In the genomic region with DNA sequence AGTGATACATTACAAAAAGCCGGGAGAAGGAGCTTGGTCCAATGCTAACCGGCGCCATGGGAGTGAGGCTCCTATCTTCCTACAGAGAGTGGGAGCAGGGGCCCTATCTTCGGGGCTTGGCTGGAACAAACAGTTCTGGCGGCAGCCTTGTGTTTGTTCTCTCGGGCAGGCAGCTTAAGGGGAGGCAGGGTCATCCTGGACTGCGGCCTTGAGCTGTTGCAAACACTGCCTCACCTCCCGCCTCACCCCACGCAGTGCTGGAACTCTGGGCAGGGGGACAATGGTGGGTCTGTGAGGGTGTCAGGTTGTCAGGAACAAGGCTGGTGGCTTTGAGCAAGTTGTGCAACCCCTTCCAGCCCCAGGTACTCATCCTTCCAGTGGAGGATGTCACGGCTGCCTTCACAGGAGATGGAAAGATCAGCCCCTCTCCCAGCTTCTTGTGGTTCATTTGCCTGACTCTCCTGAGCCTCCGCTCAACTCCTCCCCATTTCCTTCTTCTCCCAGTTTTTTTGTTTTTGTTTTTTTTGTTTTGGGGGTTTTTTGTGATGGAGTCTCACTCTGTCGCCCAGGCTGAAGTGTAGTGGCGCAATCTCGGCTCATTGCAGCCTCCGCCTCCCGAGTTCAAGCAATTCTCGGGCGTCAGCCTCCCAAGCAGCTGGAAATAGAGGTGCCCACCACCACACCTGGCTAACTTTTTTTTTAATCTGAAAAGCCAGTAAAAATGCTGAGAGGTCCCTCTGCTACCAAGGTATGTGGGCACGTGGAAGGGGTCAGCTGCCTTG, we compare ENCODE assay signal across 1 cellular context.
TF ChIP-seq lines count a peak whose summit lies in the region.

No MANE protein-coding gene starts in this region.

TF ChIP-seq in HepG2, 621 proteins besides CTCF, POLR2A, EP300 and RAD21 (continues in another document):
- TF ChIP-seq, protein P1, sequence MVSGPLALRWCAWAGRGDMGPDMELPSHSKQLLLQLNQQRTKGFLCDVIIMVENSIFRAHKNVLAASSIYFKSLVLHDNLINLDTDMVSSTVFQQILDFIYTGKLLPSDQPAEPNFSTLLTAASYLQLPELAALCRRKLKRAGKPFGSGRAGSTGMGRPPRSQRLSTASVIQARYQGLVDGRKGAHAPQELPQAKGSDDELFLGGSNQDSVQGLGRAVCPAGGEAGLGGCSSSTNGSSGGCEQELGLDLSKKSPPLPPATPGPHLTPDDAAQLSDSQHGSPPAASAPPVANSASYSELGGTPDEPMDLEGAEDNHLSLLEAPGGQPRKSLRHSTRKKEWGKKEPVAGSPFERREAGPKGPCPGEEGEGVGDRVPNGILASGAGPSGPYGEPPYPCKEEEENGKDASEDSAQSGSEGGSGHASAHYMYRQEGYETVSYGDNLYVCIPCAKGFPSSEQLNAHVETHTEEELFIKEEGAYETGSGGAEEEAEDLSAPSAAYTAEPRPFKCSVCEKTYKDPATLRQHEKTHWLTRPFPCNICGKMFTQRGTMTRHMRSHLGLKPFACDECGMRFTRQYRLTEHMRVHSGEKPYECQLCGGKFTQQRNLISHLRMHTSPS (CRISPR knock-in tag; IDR thresholded peaks at IDR 0.05; ENCODE audit: low read depth): peak; percentile 90
- TF ChIP-seq, protein P2, sequence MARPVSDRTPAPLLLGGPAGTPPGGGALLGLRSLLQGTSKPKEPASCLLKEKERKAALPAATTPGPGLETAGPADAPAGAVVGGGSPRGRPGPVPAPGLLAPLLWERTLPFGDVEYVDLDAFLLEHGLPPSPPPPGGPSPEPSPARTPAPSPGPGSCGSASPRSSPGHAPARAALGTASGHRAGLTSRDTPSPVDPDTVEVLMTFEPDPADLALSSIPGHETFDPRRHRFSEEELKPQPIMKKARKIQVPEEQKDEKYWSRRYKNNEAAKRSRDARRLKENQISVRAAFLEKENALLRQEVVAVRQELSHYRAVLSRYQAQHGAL (CRISPR knock-in tag; IDR thresholded peaks at IDR 0.05; ENCODE audit: not compliant biosample characterization): no peak
- no peak for TF ChIP-seq SCMH1 (CRISPR knock-in tag; IDR thresholded peaks at IDR 0.05; ENCODE audit: borderline replicate concordance)
- TF ChIP-seq, protein P3, sequence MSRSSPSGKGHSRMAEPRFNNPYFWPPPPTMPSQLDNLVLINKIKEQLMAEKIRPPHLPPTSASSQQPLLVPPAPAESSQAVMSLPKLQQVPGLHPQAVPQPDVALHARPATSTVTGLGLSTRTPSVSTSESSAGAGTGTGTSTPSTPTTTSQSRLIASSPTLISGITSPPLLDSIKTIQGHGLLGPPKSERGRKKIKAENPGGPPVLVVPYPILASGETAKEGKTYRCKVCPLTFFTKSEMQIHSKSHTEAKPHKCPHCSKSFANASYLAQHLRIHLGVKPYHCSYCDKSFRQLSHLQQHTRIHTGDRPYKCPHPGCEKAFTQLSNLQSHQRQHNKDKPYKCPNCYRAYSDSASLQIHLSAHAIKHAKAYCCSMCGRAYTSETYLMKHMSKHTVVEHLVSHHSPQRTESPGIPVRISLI (CRISPR knock-in tag; IDR thresholded peaks at IDR 0.05; ENCODE audit: borderline replicate concordance): peak; percentile 66
- TF ChIP-seq ZNF235 (CRISPR knock-in tag; IDR thresholded peaks at IDR 0.05; ENCODE audit: borderline replicate concordance): no peak
- TF ChIP-seq MTA1 (CRISPR knock-in tag; IDR thresholded peaks at IDR 0.05; ENCODE audit: borderline replicate concordance): peak; percentile 100
- TF ChIP-seq, protein P4, sequence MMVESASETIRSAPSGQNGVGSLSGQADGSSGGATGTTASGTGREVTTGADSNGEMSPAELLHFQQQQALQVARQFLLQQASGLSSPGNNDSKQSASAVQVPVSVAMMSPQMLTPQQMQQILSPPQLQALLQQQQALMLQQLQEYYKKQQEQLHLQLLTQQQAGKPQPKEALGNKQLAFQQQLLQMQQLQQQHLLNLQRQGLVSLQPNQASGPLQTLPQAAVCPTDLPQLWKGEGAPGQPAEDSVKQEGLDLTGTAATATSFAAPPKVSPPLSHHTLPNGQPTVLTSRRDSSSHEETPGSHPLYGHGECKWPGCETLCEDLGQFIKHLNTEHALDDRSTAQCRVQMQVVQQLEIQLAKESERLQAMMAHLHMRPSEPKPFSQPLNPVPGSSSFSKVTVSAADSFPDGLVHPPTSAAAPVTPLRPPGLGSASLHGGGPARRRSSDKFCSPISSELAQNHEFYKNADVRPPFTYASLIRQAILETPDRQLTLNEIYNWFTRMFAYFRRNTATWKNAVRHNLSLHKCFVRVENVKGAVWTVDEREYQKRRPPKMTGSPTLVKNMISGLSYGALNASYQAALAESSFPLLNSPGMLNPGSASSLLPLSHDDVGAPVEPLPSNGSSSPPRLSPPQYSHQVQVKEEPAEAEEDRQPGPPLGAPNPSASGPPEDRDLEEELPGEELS (CRISPR knock-in tag; IDR thresholded peaks at IDR 0.05): peak; percentile 94
- no peak for TF ChIP-seq RBM22 (optimal IDR thresholded peaks at IDR 0.05; ENCODE audit: low read length)
- peak; percentile 69; the same call in 1 of the 2 replicates for TF ChIP-seq ZNF878 (CRISPR knock-in tag; IDR thresholded peaks at IDR 0.05)
- no peak for TF ChIP-seq ZFAT (CRISPR knock-in tag; conservative IDR thresholded peaks at IDR 0.05)
- TF ChIP-seq IKZF4 (CRISPR knock-in tag; IDR thresholded peaks at IDR 0.05; ENCODE audit: borderline replicate concordance, low read depth, not compliant biosample characterization): no peak
- TF ChIP-seq FOXP1 (IDR thresholded peaks at IDR 0.05): no peak
- peak; percentile 84 for TF ChIP-seq FOXP1 (CRISPR knock-in tag; IDR thresholded peaks at IDR 0.05)
- TF ChIP-seq ZNF33A (CRISPR knock-in tag; IDR thresholded peaks at IDR 0.05; ENCODE audit: borderline replicate concordance): no peak
- no peak for TF ChIP-seq NFE2L2 (IDR thresholded peaks at IDR 0.05; ENCODE audit: low read length)
- TF ChIP-seq ZNF207 (IDR thresholded peaks at IDR 0.05; ENCODE audit: borderline replicate concordance): no peak
- TF ChIP-seq RFXANK (CRISPR knock-in tag; IDR thresholded peaks at IDR 0.05): peak; percentile 50; the same call in 1 of the 2 replicates
- TF ChIP-seq GATAD2A (CRISPR knock-in tag; IDR thresholded peaks at IDR 0.05): peak; percentile 99
- TF ChIP-seq ZNF558 (CRISPR knock-in tag; IDR thresholded peaks at IDR 0.05; ENCODE audit: borderline replicate concordance): no peak; the same call in 1 of the 2 replicates
- TF ChIP-seq EED (CRISPR knock-in tag; IDR thresholded peaks at IDR 0.05): no peak
- peak; percentile 69; the same call in 1 of the 2 replicates for TF ChIP-seq ADNP (CRISPR knock-in tag; IDR thresholded peaks at IDR 0.05)
- TF ChIP-seq ZNF121 (CRISPR knock-in tag; IDR thresholded peaks at IDR 0.05): no peak; the same call in 1 of the 2 replicates
- TF ChIP-seq HNF4A (CRISPR knock-in tag; IDR thresholded peaks at IDR 0.05): peak; percentile 92
- peak; percentile 81 for TF ChIP-seq U2AF1 (optimal IDR thresholded peaks at IDR 0.05; ENCODE audit: low read depth, low read length)
- TF ChIP-seq, protein P5, sequence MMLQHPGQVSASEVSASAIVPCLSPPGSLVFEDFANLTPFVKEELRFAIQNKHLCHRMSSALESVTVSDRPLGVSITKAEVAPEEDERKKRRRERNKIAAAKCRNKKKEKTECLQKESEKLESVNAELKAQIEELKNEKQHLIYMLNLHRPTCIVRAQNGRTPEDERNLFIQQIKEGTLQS (CRISPR knock-in tag; IDR thresholded peaks at IDR 0.05): peak; percentile 26; the same call in 1 of the 2 replicates
- TF ChIP-seq, protein P6, sequence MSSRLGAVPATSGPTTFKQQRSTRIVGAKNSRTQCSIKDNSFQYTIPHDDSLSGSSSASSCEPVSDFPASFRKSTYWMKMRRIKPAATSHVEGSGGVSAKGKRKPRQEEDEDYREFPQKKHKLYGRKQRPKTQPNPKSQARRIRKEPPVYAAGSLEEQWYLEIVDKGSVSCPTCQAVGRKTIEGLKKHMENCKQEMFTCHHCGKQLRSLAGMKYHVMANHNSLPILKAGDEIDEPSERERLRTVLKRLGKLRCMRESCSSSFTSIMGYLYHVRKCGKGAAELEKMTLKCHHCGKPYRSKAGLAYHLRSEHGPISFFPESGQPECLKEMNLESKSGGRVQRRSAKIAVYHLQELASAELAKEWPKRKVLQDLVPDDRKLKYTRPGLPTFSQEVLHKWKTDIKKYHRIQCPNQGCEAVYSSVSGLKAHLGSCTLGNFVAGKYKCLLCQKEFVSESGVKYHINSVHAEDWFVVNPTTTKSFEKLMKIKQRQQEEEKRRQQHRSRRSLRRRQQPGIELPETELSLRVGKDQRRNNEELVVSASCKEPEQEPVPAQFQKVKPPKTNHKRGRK (CRISPR knock-in tag; IDR thresholded peaks at IDR 0.05): 0 out of 2 replicates have a peak, but pooled peaks have one; percentile 63
- 0 out of 2 replicates have a peak, but pooled peaks have one; percentile 59 for TF ChIP-seq TP53 (CRISPR knock-in tag; conservative IDR thresholded peaks at IDR 0.05)
- TF ChIP-seq ZNF441 (CRISPR knock-in tag; IDR thresholded peaks at IDR 0.05; ENCODE audit: borderline replicate concordance): peak; percentile 38; the same call in 1 of the 2 replicates
- TF ChIP-seq, protein P7, sequence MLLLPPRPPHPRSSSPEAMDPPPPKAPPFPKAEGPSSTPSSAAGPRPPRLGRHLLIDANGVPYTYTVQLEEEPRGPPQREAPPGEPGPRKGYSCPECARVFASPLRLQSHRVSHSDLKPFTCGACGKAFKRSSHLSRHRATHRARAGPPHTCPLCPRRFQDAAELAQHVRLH (CRISPR knock-in tag; IDR thresholded peaks at IDR 0.05; ENCODE audit: borderline replicate concordance, low read depth): peak; percentile 92; the same call in 1 of the 2 replicates
- TF ChIP-seq ZSCAN25 (CRISPR knock-in tag; IDR thresholded peaks at IDR 0.05): peak; percentile 94
- TF ChIP-seq, protein P8, sequence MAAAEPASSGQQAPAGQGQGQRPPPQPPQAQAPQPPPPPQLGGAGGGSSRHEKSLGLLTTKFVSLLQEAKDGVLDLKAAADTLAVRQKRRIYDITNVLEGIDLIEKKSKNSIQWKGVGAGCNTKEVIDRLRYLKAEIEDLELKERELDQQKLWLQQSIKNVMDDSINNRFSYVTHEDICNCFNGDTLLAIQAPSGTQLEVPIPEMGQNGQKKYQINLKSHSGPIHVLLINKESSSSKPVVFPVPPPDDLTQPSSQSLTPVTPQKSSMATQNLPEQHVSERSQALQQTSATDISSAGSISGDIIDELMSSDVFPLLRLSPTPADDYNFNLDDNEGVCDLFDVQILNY (CRISPR knock-in tag; conservative IDR thresholded peaks at IDR 0.05): peak; percentile 77
- TF ChIP-seq, protein P9, sequence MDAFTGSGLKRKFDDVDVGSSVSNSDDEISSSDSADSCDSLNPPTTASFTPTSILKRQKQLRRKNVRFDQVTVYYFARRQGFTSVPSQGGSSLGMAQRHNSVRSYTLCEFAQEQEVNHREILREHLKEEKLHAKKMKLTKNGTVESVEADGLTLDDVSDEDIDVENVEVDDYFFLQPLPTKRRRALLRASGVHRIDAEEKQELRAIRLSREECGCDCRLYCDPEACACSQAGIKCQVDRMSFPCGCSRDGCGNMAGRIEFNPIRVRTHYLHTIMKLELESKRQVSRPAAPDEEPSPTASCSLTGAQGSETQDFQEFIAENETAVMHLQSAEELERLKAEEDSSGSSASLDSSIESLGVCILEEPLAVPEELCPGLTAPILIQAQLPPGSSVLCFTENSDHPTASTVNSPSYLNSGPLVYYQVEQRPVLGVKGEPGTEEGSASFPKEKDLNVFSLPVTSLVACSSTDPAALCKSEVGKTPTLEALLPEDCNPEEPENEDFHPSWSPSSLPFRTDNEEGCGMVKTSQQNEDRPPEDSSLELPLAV (CRISPR knock-in tag; conservative IDR thresholded peaks at IDR 0.05; ENCODE audit: low read depth): no peak
- no peak for TF ChIP-seq ZNF337 (CRISPR knock-in tag; IDR thresholded peaks at IDR 0.05; ENCODE audit: borderline replicate concordance, low read depth)
- peak; percentile 74 for TF ChIP-seq ERF (CRISPR knock-in tag; IDR thresholded peaks at IDR 0.05)
- TF ChIP-seq, protein P10, sequence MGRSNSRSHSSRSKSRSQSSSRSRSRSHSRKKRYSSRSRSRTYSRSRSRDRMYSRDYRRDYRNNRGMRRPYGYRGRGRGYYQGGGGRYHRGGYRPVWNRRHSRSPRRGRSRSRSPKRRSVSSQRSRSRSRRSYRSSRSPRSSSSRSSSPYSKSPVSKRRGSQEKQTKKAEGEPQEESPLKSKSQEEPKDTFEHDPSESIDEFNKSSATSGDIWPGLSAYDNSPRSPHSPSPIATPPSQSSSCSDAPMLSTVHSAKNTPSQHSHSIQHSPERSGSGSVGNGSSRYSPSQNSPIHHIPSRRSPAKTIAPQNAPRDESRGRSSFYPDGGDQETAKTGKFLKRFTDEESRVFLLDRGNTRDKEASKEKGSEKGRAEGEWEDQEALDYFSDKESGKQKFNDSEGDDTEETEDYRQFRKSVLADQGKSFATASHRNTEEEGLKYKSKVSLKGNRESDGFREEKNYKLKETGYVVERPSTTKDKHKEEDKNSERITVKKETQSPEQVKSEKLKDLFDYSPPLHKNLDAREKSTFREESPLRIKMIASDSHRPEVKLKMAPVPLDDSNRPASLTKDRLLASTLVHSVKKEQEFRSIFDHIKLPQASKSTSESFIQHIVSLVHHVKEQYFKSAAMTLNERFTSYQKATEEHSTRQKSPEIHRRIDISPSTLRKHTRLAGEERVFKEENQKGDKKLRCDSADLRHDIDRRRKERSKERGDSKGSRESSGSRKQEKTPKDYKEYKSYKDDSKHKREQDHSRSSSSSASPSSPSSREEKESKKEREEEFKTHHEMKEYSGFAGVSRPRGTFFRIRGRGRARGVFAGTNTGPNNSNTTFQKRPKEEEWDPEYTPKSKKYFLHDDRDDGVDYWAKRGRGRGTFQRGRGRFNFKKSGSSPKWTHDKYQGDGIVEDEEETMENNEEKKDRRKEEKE (IDR thresholded peaks at IDR 0.05): no peak
- peak; percentile 16; the same call in 1 of the 2 replicates for TF ChIP-seq FOSL1 (CRISPR knock-in tag; IDR thresholded peaks at IDR 0.05; ENCODE audit: borderline replicate concordance)
- TF ChIP-seq, protein P11, sequence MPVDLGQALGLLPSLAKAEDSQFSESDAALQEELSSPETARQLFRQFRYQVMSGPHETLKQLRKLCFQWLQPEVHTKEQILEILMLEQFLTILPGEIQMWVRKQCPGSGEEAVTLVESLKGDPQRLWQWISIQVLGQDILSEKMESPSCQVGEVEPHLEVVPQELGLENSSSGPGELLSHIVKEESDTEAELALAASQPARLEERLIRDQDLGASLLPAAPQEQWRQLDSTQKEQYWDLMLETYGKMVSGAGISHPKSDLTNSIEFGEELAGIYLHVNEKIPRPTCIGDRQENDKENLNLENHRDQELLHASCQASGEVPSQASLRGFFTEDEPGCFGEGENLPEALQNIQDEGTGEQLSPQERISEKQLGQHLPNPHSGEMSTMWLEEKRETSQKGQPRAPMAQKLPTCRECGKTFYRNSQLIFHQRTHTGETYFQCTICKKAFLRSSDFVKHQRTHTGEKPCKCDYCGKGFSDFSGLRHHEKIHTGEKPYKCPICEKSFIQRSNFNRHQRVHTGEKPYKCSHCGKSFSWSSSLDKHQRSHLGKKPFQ (CRISPR knock-in tag; IDR thresholded peaks at IDR 0.05; ENCODE audit: insufficient replicate concordance): peak; percentile 45
- TF ChIP-seq GPN1 (CRISPR knock-in tag; IDR thresholded peaks at IDR 0.05; ENCODE audit: borderline replicate concordance): no peak
- 0 out of 2 replicates have a peak, but pooled peaks have one; percentile 10 for TF ChIP-seq ZFP90 (CRISPR knock-in tag; IDR thresholded peaks at IDR 0.05; ENCODE audit: borderline replicate concordance)
- TF ChIP-seq TAF1 (CRISPR knock-in tag; IDR thresholded peaks at IDR 0.05): peak; percentile 46
- no peak for TF ChIP-seq ZNF724P (CRISPR knock-in tag; IDR thresholded peaks at IDR 0.05; ENCODE audit: borderline replicate concordance)
- peak; percentile 74 for TF ChIP-seq CBX1 (IDR thresholded peaks at IDR 0.05; ENCODE audit: low read depth)
- TF ChIP-seq KDM5A (IDR thresholded peaks at IDR 0.05; ENCODE audit: borderline replicate concordance, low read length): no peak
- 0 out of 2 replicates have a peak, but pooled peaks have one; percentile 38 for TF ChIP-seq ZNF550 (CRISPR knock-in tag; IDR thresholded peaks at IDR 0.05; ENCODE audit: borderline replicate concordance)
- no peak for TF ChIP-seq ZNF674 (CRISPR knock-in tag; IDR thresholded peaks at IDR 0.05; ENCODE audit: low read depth)
- TF ChIP-seq ZBTB20 (CRISPR knock-in tag; IDR thresholded peaks at IDR 0.05; ENCODE audit: borderline replicate concordance, low read depth): no peak
